ENCODE assay signal across 14 cellular contexts in the genomic region with DNA sequence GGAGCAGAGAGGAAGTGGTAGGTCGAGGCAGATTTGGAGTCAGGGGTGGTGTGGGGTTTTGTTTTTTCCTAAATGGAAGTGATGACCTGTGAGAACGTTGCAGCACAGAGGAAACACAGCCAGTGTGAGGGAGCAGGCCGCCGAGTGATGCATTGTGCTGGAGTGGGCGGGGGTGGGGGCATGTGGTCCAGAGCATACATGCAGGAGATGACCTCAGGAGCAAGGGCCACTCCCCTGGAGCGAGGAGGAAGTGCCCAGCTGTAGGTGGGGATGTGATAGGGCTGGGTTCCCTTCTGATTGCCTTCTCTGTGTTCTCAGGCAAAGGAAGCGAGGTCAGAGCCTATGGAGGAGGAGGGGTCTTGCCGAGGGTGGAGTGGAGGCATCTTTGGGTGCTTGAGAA.
DNase-seq lines count a peak whose midpoint lies in the region; ATAC-seq, FAIRE-seq and TF ChIP-seq lines count a peak whose summit lies in the region.
"Had no signal": no experiment of that assay in that cellular context is flagged by ENCODE, and none has a peak within 500 bp of the region (broad histone marks: within the 10 kb centered on the region; RNA-seq: fewer than 3 reads in every experiment).

No MANE protein-coding gene starts in this region.

- no peak for FAIRE-seq in GM19239 (lab: Jason Lieb, UNC)
- FAIRE-seq: colon had no signal

- H2BK12ac ChIP-seq in mesenchymal stem cell (ENCODE audit: low read length in 2 of 2) = no peak overlapping the region

- no peaks in the 10 kb centered on the region for H3K9me3 ChIP-seq in left ventricle myocardium inferior (replicated peaks)
- no peaks in the 10 kb centered on the region for H3K9me3 ChIP-seq in right atrium auricular region
- no peaks in the 10 kb centered on the region for H3K9me3 ChIP-seq in mesenchymal stem cell (ENCODE audit: control insufficient read depth, low read length)
- H3K9me3 ChIP-seq: BLaER1 treated with 17β-estradiol and CSF1 and Interleukin-3, amounts not matched to agents 10 nM and 100 nM had no signal

- POLR2A ChIA-PET in activated naive CD8-positive, alpha-beta T cell treated with anti-CD3 and anti-CD28 coated beads, Interleukin-2, amount 10 ng/mL, durations not matched to agents 7 days and 5 days (lab: Charles Lee) = no interaction called here

- H3K4me1 ChIP-seq in left ventricle myocardium inferior = peaks cover 63% of the 10 kb centered on the region
- H3K4me1 ChIP-seq in right atrium auricular region = peaks cover 0 to 53% of the 10 kb centered on the region in 2 donors
- peaks cover 20% of the 10 kb centered on the region for H3K4me1 ChIP-seq in mesenchymal stem cell (ENCODE audit: control insufficient read depth, insufficient read depth, low read depth, low read length)

- H3K36me3 Mint-ChIP-seq in activated naive CD8-positive, alpha-beta T cell treated with anti-CD3 and anti-CD28 coated beads, Interleukin-2, amount 10 ng/mL, durations not matched to agents 7 days and 5 days = peaks cover 52% of the 10 kb centered on the region

- TF ChIP-seq CTCF in left ventricle myocardium inferior (IDR thresholded peaks at IDR 0.05; ENCODE audit: borderline replicate concordance) (no peak), right atrium auricular region (IDR thresholded peaks at IDR 0.05) (no peak)

- H3K4me3 ChIP-seq in left ventricle myocardium inferior (no peak overlapping the region), right atrium auricular region (no peak overlapping the region), mesenchymal stem cell (ENCODE audit: insufficient read depth in 1 of 2, low read depth in 1 of 2, low read length in 2 of 2) (no peak overlapping the region)
- H3K4me3 ChIP-seq: BLaER1 treated with 17β-estradiol and CSF1 and Interleukin-3, amounts not matched to agents 10 nM and 100 nM had no signal

- H2BK120ac ChIP-seq in mesenchymal stem cell (ENCODE audit: low read depth, low read length) = no peak overlapping the region

- no peak overlapping the region for H3K4me2 ChIP-seq in mesenchymal stem cell (ENCODE audit: low read length, poor library complexity, severe bottlenecking)

- whole genome bisulfite sequencing in mesenchymal stem cell = 75% methylated on average over 8 of the region's 8 CpGs

- no peaks in the 10 kb centered on the region for H3K27me3 ChIP-seq in left ventricle myocardium inferior (ENCODE audit: low read depth)
- no peaks in the 10 kb centered on the region for H3K27me3 ChIP-seq in right atrium auricular region
- no peaks in the 10 kb centered on the region for H3K27me3 ChIP-seq in mesenchymal stem cell (ENCODE audit: control insufficient read depth in 1 of 2, insufficient read depth in 1 of 2, low read length in 2 of 2)
- H3K27me3 ChIP-seq: BLaER1 treated with 17β-estradiol and CSF1 and Interleukin-3, amounts not matched to agents 10 nM and 100 nM had no signal

- no peak overlapping the region for H3K4me3 Mint-ChIP-seq in activated naive CD8-positive, alpha-beta T cell treated with anti-CD3 and anti-CD28 coated beads, Interleukin-2, amount 10 ng/mL, durations not matched to agents 7 days and 5 days
- H3K4me3 Mint-ChIP-seq: activated T-cell treated with anti-CD3 and anti-CD28 coated beads, Interleukin-2, amount 50 U/mL, for 4 hours had no signal

- H2BK15ac ChIP-seq in mesenchymal stem cell (ENCODE audit: low read depth, poor library complexity, severe bottlenecking) = no peak overlapping the region

- H3K9me3 Mint-ChIP-seq in activated naive CD8-positive, alpha-beta T cell treated with anti-CD3 and anti-CD28 coated beads, Interleukin-2, amount 10 ng/mL, durations not matched to agents 7 days and 5 days = no peaks in the 10 kb centered on the region
- H3K9me3 Mint-ChIP-seq: activated T-cell treated with anti-CD3 and anti-CD28 coated beads, Interleukin-2, amount 50 U/mL, for 4 hours had no signal

- H2AK5ac ChIP-seq in mesenchymal stem cell (ENCODE audit: low read length, severe bottlenecking) = peak overlapping the region; percentile 33

- H3K36me3 ChIP-seq in left ventricle myocardium inferior (peaks cover 52% of the 10 kb centered on the region), right atrium auricular region (peaks cover 23% of the 10 kb centered on the region), mesenchymal stem cell (ENCODE audit: control insufficient read depth in 1 of 2, insufficient read depth in 2 of 2, low read depth in 1 of 2, low read length in 2 of 2) (peaks cover 26 to 67% of the 10 kb centered on the region in 2 experiments)

- no peak overlapping the region for H3K23ac ChIP-seq in mesenchymal stem cell (ENCODE audit: low read length in 2 of 2)

- H2AFZ ChIP-seq in mesenchymal stem cell (ENCODE audit: low read depth, low read length) = no peak overlapping the region

- no peak for ATAC-seq in activated naive CD8-positive, alpha-beta T cell treated with anti-CD3 and anti-CD28 coated beads, Interleukin-2, amount 10 ng/mL, durations not matched to agents 7 days and 5 days (ENCODE audit: low read depth)
- ATAC-seq: activated T-cell treated with anti-CD3 and anti-CD28 coated beads, Interleukin-2, amount 50 U/mL, for 4 hours had no signal

- DNase-seq in left ventricle myocardium inferior (no peak), right atrium auricular region (ENCODE audit: low spot score) (no peak), mesenchymal stem cell (peak; percentile 11), NCI-H2227 treated with DMSO at 0.1 percent for 48 hours (lab: John Stamatoyannopoulos, UW) (no peak), RPMI8226 (no peak), AG08396 (ENCODE audit: low spot score) (no peak), GM19239 (ENCODE audit: insufficient read length, low spot score) (no peak)
- DNase-seq in activated naive CD8-positive, alpha-beta T cell treated with anti-CD3 and anti-CD28 coated beads, Interleukin-2, amount 10 ng/mL, durations not matched to agents 7 days and 5 days = no peak
- DNase-seq: activated T-cell treated with anti-CD3 and anti-CD28 coated beads, Interleukin-2, amount 50 U/mL, for 4 hours; head of caudate nucleus; NCI-H1417 treated with DMSO at 0.1 percent for 48 hours; T-helper 1 cell had no signal

- H3K27me3 Mint-ChIP-seq in activated naive CD8-positive, alpha-beta T cell treated with anti-CD3 and anti-CD28 coated beads, Interleukin-2, amount 10 ng/mL, durations not matched to agents 7 days and 5 days = no peaks in the 10 kb centered on the region

- H2BK5ac ChIP-seq in mesenchymal stem cell (ENCODE audit: low read depth, low read length, poor library complexity, severe bottlenecking) = no peak overlapping the region

- H3K14ac ChIP-seq in mesenchymal stem cell (ENCODE audit: low read length in 2 of 2) = peak overlapping the region in 1 of 2 experiments; percentile 3

- intact Hi-C loops in left ventricle myocardium inferior (cut with micrococcal nuclease) = loop anchor here (10.0 kb wide), 1 partner anchor 77 kb away; a partner anchor contains a TSS

- H3K27ac ChIP-seq in left ventricle myocardium inferior (replicated peaks) (peak overlapping the region; percentile 14), right atrium auricular region (no peak overlapping the region), mesenchymal stem cell (ENCODE audit: low read length, poor library complexity, severe bottlenecking) (peak overlapping the region; percentile 55)

- H3K4me1 Mint-ChIP-seq in activated naive CD8-positive, alpha-beta T cell treated with anti-CD3 and anti-CD28 coated beads, Interleukin-2, amount 10 ng/mL, durations not matched to agents 7 days and 5 days = peaks cover 35% of the 10 kb centered on the region

- H3K4ac ChIP-seq in mesenchymal stem cell (ENCODE audit: low read depth in 1 of 2, low read length in 2 of 2) = no peak overlapping the region

- no peak overlapping the region for H4K91ac ChIP-seq in mesenchymal stem cell (ENCODE audit: low read length)

- H3K27ac Mint-ChIP-seq in activated naive CD8-positive, alpha-beta T cell treated with anti-CD3 and anti-CD28 coated beads, Interleukin-2, amount 10 ng/mL, durations not matched to agents 7 days and 5 days = peak overlapping the region; percentile 59

- H3K9ac ChIP-seq in mesenchymal stem cell (ENCODE audit: low read length) = peak overlapping the region; percentile 67
- H3K9ac ChIP-seq: BLaER1 treated with 17β-estradiol and CSF1 and Interleukin-3, amounts not matched to agents 10 nM and 100 nM had no signal

- peak overlapping the region in 1 of 2 experiments; percentile 7 for H3K18ac ChIP-seq in mesenchymal stem cell (ENCODE audit: low read depth in 1 of 2, low read length in 2 of 2)

- peaks cover 29% of the 10 kb centered on the region for H3K79me1 ChIP-seq in mesenchymal stem cell (replicated peaks; ENCODE audit: low read length, poor library complexity, severe bottlenecking)

- H4K8ac ChIP-seq in mesenchymal stem cell (ENCODE audit: low read length) = no peak overlapping the region

Comparison
In these comparisons a context has a peak if more than half of its experiments do, and no peak if none do; other contexts are left out.
1. H3K27ac ChIP-seq: peak in left ventricle myocardium inferior (single experiment) and mesenchymal stem cell (single experiment); none in right atrium auricular region (0 of 2).